8 cellular contexts compared by ENCODE assay signal in the genomic region with DNA sequence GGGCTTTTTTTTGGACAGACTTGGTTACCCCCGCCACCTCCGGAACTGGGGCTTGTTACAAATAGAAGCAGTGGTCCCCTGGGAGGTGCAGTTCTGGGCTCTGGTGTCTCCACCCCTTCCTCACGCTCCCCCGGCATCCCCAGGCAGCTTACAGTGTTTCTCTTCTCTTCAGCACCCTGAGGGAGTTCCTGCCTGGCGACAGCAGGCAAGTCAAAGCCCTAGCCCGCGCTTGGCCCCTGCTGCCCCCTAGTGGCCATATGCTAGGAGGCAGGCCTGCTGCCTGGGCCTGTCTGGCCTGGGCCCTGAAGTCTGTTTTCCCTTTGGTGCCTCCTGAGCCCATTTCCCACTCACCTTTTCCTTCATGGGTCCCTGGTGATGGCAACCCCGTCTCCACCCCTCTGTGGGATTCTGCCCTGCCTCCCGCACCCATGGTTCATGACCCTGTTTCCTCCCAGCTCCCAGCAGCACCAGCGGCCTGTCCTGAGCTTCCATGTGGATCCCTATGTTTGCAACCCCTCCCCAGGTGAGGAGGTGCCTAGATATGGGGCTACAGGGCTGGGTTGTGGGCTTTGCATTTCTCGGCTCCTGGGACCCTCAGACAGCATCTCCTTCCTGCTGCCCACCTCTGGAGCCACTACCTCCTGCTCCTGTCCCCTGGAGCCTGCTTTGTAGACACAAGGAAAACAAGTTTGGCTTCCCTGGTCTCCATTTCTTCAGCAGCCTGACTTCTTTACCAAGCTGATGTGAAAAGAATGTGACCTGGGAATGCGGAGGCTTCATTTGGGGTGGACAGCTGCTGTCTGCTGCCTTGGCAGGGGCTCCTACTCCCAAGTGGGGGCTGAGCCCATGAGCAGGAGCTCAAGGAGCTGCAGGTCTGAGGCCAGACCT. TPM values are rescaled to one million over a fixed set of nuclear protein-coding genes. Genes with fewer than 3 reads are reported as not detected.
DNase-seq lines count a peak whose midpoint lies in the region; ATAC-seq and TF ChIP-seq lines count a peak whose summit lies in the region.

No MANE protein-coding gene starts in this region.

- peaks cover 25% of the 10 kb centered on the region for H4K20me1 ChIP-seq in PC-9 (ENCODE audit: insufficient read depth)

- no peak overlapping the region; the same call in 1 of the 2 replicates for H3K27ac ChIP-seq in PC-9

- H3K9me2 ChIP-seq in PC-9 (ENCODE audit: insufficient read depth), result no peaks in the 10 kb centered on the region

- ATAC-seq in GM21723 (IDR thresholded peaks at IDR 0.05; ENCODE audit: unreplicated experiment), result peak; percentile 59
- peak; percentile 85 to 94 for ATAC-seq in naive thymus-derived CD8-positive, alpha-beta T cell

- POLR2A ChIA-PET in PC-9 (lab: Charles Lee; ENCODE audit: unreplicated experiment), result interaction anchor here (0.6 kb wide), 1 partner anchor 661 kb away, joined by 7 read pairs; no protein-coding TSS in a partner anchor
- POLR2A ChIA-PET in naive thymus-derived CD8-positive, alpha-beta T cell (lab: Charles Lee), result interaction anchor here (0.5 to 3.0 kb wide), 6 partner anchors 9 to 1282 kb away, joined by 3 to 38 read pairs (median 6); a partner anchor contains a TSS

- H3K9me3 ChIP-seq in PC-9 (ENCODE audit: insufficient read depth, low read depth), result no peaks in the 10 kb centered on the region

- H3K4me3 ChIP-seq in PC-9, result no peak overlapping the region

- H3K36me3 ChIP-seq in PC-9 (ENCODE audit: low read depth), result peaks cover 8% of the 10 kb centered on the region; the same call in 1 of the 2 replicates

- CTCF ChIA-PET in PC-9 (lab: Charles Lee), result interaction anchor here (0.6 to 2.0 kb wide), 7 partner anchors 10 to 544 kb away, joined by 3 to 6 read pairs (median 3); a partner anchor contains a TSS

- no peaks in the 10 kb centered on the region for H3K79me2 ChIP-seq in PC-9 (ENCODE audit: low read depth)

- peaks cover 43% of the 10 kb centered on the region for H3K36me3 Mint-ChIP-seq in activated T-cell treated with anti-CD3 and anti-CD28 coated beads, Interleukin-2, amount 50 U/mL, for 24 hours (ENCODE audit: low read depth)
- H3K36me3 Mint-ChIP-seq in naive thymus-derived CD8-positive, alpha-beta T cell, result peaks cover 0 to 42% (median 6%) of the 10 kb centered on the region in 3 donors

- peak; percentile 90 for TF ChIP-seq CTCF in PC-9 (conservative IDR thresholded peaks at IDR 0.05)

- DNase-seq in DMS79 treated with DMSO at 0.1 percent for 48 hours (lab: John Stamatoyannopoulos, UW) (peak; percentile 51), KBM-7 (peak; percentile 96), PC-9 (peak; percentile 72 to 89), fibroblast of gingiva (ENCODE audit: low read depth) (peak; percentile 82)
- DNase-seq in activated T-cell treated with anti-CD3 and anti-CD28 coated beads, Interleukin-2, amount 50 U/mL, for 24 hours, result peak; percentile 96
- peak; percentile 78 to 93 (median 90) for DNase-seq in naive thymus-derived CD8-positive, alpha-beta T cell
- peak; percentile 71 to 90 (median 82) for DNase-seq in stimulated activated naive CD4-positive, alpha-beta T cell (lab: John Stamatoyannopoulos, UW)

- H3K4me3 Mint-ChIP-seq in activated T-cell treated with anti-CD3 and anti-CD28 coated beads, Interleukin-2, amount 50 U/mL, for 24 hours, result peak overlapping the region; percentile 36
- H3K4me3 Mint-ChIP-seq in naive thymus-derived CD8-positive, alpha-beta T cell, result peak overlapping the region; percentile 51 to 92 (median 82)

- no TSS peak for BruUV-seq in PC-9 (replicated peaks; lab: Mats Ljungman, UMichigan)

- H3K9me3 Mint-ChIP-seq in activated T-cell treated with anti-CD3 and anti-CD28 coated beads, Interleukin-2, amount 50 U/mL, for 24 hours, result no peaks in the 10 kb centered on the region
- no peaks in the 10 kb centered on the region for H3K9me3 Mint-ChIP-seq in naive thymus-derived CD8-positive, alpha-beta T cell

- no peak overlapping the region for H2AFZ ChIP-seq in PC-9

- H3K27me3 Mint-ChIP-seq in activated T-cell treated with anti-CD3 and anti-CD28 coated beads, Interleukin-2, amount 50 U/mL, for 24 hours, result peaks cover 20% of the 10 kb centered on the region
- peaks cover 0 to 10% (median 1%) of the 10 kb centered on the region in 5 donors for H3K27me3 Mint-ChIP-seq in naive thymus-derived CD8-positive, alpha-beta T cell

- H3K4me2 ChIP-seq in PC-9, result 0 out of 2 replicates have a peak overlapping the region, but pooled peaks have one; percentile 26

- H3F3A ChIP-seq in PC-9 (ENCODE audit: insufficient read depth, low read depth), result peaks cover 42% of the 10 kb centered on the region

- in situ Hi-C loops in KBM-7 (cut with MboI; ENCODE audit: low pct_unique_long_range_greater_than_20kb, low sequenced_read_pairs), result no loop called here

- intact Hi-C loops in PC-9 (cut with micrococcal nuclease; ENCODE audit: unreplicated experiment), result loop anchor here (5.0 to 10.0 kb wide), 4 partner anchors 56 to 574 kb away; a partner anchor contains a TSS

- peaks cover 36% of the 10 kb centered on the region for H3K4me1 Mint-ChIP-seq in activated T-cell treated with anti-CD3 and anti-CD28 coated beads, Interleukin-2, amount 50 U/mL, for 24 hours (ENCODE audit: low read depth)
- peaks cover 20 to 54% (median 49%) of the 10 kb centered on the region in 4 donors for H3K4me1 Mint-ChIP-seq in naive thymus-derived CD8-positive, alpha-beta T cell

- H3K4me1 ChIP-seq in PC-9 (replicated peaks; ENCODE audit: insufficient read depth), result no peaks in the 10 kb centered on the region

- no peaks in the 10 kb centered on the region for H3K27me3 ChIP-seq in PC-9 (ENCODE audit: insufficient read depth, low read depth)

- H3K27ac Mint-ChIP-seq in activated T-cell treated with anti-CD3 and anti-CD28 coated beads, Interleukin-2, amount 50 U/mL, for 24 hours, result peak overlapping the region; percentile 67
- H3K27ac Mint-ChIP-seq in naive thymus-derived CD8-positive, alpha-beta T cell, result peak overlapping the region in 8 of 10 donors; percentile 25 to 92 (median 68)

RNA-seq across cellular contexts. Expression of a gene that starts 2.2 kb away (rescaled TPM):
- 0.33 and 0.40 TPM in 2 replicates for total RNA-seq in PC-9 (2021)
- total RNA-seq in naive thymus-derived CD8-positive, alpha-beta T cell, result 1 to 10 TPM; 4.3 to 4.4 TPM
- polyA plus RNA-seq in naive thymus-derived CD8-positive, alpha-beta T cell, result under 1 TPM; 0.64 to 0.99 (median 0.76) TPM

RNA-seq across cellular contexts. Expression of a gene that starts 9.1 kb away (rescaled TPM):
- total RNA-seq in PC-9 (2021), result 308 and 345 TPM in 2 replicates
- 100 to 1,000 TPM; 154 to 155 TPM for total RNA-seq in naive thymus-derived CD8-positive, alpha-beta T cell
- polyA plus RNA-seq in naive thymus-derived CD8-positive, alpha-beta T cell, result 100 to 1,000 TPM; 431 to 581 (median 521) TPM

RNA-seq across cellular contexts. Expression of a gene that starts 57.9 kb away (rescaled TPM):
- 114 and 137 TPM in 2 replicates for total RNA-seq in PC-9 (2021)
- 100 to 1,000 TPM; 133 to 143 TPM for total RNA-seq in naive thymus-derived CD8-positive, alpha-beta T cell
- polyA plus RNA-seq in naive thymus-derived CD8-positive, alpha-beta T cell, result 10 to 100 TPM; 42.7 to 72.6 (median 54.8) TPM
